17 cellular contexts compared by ENCODE assay signal in the genomic region with DNA sequence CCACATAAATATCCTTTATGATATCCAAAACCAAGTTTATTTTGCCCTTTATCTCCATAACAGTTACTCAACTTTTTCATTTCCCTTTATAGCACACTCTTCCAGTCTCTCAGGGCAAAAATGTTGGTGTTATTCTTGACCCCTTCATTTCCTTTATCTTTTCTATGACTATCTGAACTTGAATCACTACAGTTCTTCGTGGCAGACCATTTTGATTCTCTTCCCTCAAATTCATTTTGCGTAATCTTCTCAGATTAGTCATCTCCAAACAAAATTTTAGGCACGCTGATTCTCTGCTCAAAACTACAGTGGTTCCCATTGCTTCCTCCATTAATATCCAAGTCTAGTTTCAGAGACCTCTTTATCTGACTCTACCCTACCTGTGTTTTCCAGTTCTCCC.
"Had no signal": no experiment of that assay in that cellular context is flagged by ENCODE, and none has a peak within 500 bp of the region (broad histone marks: within the 10 kb centered on the region; RNA-seq: fewer than 3 reads in every experiment).

No MANE protein-coding gene starts in this region.

- H3K27ac Mint-ChIP-seq: activated CD4-positive, alpha-beta memory T cell treated with anti-CD3 and anti-CD28 coated beads for 36 hours; activated naive CD4-positive, alpha-beta T cell treated with anti-CD3 and anti-CD28 coated beads, Interleukin-2, amount 50 U/mL, for 24 hours; activated T-cell treated with anti-CD3 and anti-CD28 coated beads, Interleukin-2, amount 50 U/mL, for 24 hours; dendritic cell treated with granulocyte-macrophage colony-stimulating factor and Interleukin-4, amounts not matched to agents 40 ng/mL and 50 ng/mL, for 4 days; stimulated activated memory B cell treated with anti-CD40 and anti-IgM and Interleukin-4, amounts not matched to agents 10 μg/mL and 1 μg/mL and 100 μg/mL, for 72 hours; T-cell had no signal

- H3K36me3 ChIP-seq: pancreas, WERI-Rb-1 had no signal

- H3K27me3 Mint-ChIP-seq: activated CD4-positive, alpha-beta memory T cell treated with anti-CD3 and anti-CD28 coated beads for 36 hours; activated naive CD4-positive, alpha-beta T cell treated with anti-CD3 and anti-CD28 coated beads, Interleukin-2, amount 50 U/mL, for 24 hours; activated T-cell treated with anti-CD3 and anti-CD28 coated beads, Interleukin-2, amount 50 U/mL, for 24 hours; central memory CD8-positive, alpha-beta T cell; dendritic cell treated with granulocyte-macrophage colony-stimulating factor and Interleukin-4, amounts not matched to agents 40 ng/mL and 50 ng/mL, for 4 days; naive B cell; stimulated activated memory B cell treated with anti-CD40 and anti-IgM and Interleukin-4, amounts not matched to agents 10 μg/mL and 1 μg/mL and 100 μg/mL, for 72 hours; T-cell had no signal

- H3K9me3 Mint-ChIP-seq: activated CD4-positive, alpha-beta memory T cell treated with anti-CD3 and anti-CD28 coated beads for 36 hours; activated naive CD4-positive, alpha-beta T cell treated with anti-CD3 and anti-CD28 coated beads, Interleukin-2, amount 50 U/mL, for 24 hours; activated T-cell treated with anti-CD3 and anti-CD28 coated beads, Interleukin-2, amount 50 U/mL, for 24 hours; central memory CD8-positive, alpha-beta T cell; dendritic cell treated with granulocyte-macrophage colony-stimulating factor and Interleukin-4, amounts not matched to agents 40 ng/mL and 50 ng/mL, for 4 days had no signal

- H3K4me3 ChIP-seq: body of pancreas, pancreas had no signal

- DNase-seq: activated CD4-positive, alpha-beta memory T cell treated with anti-CD3 and anti-CD28 coated beads for 36 hours; activated effector memory CD4-positive, alpha-beta T cell treated with anti-CD3 and anti-CD28 coated beads, Interleukin-2, amount 50 U/mL, for 16 hours; activated T-cell treated with anti-CD3 and anti-CD28 coated beads, Interleukin-2, amount 50 U/mL, for 24 hours; amniotic stem cell; body of pancreas; effector memory CD4-positive, alpha-beta T cell; islet precursor cell; naive B cell; pancreas; stimulated activated CD4-positive, alpha-beta T cell treated with anti-CD3 and anti-CD28 coated beads, Interleukin-2, amount 100 ng/mL, for 48 hours; T-cell; T-helper 9 cell; WERI-Rb-1 had no signal

- H3K4me3 Mint-ChIP-seq: activated CD4-positive, alpha-beta memory T cell treated with anti-CD3 and anti-CD28 coated beads for 36 hours; activated naive CD4-positive, alpha-beta T cell treated with anti-CD3 and anti-CD28 coated beads, Interleukin-2, amount 50 U/mL, for 24 hours; activated T-cell treated with anti-CD3 and anti-CD28 coated beads, Interleukin-2, amount 50 U/mL, for 24 hours; central memory CD8-positive, alpha-beta T cell; dendritic cell treated with granulocyte-macrophage colony-stimulating factor and Interleukin-4, amounts not matched to agents 40 ng/mL and 50 ng/mL, for 4 days; naive B cell; stimulated activated memory B cell treated with anti-CD40 and anti-IgM and Interleukin-4, amounts not matched to agents 10 μg/mL and 1 μg/mL and 100 μg/mL, for 72 hours; T-cell had no signal

- H3K36me3 Mint-ChIP-seq: activated CD4-positive, alpha-beta memory T cell treated with anti-CD3 and anti-CD28 coated beads for 36 hours; activated naive CD4-positive, alpha-beta T cell treated with anti-CD3 and anti-CD28 coated beads, Interleukin-2, amount 50 U/mL, for 24 hours; T-cell had no signal

- H3K27ac ChIP-seq: body of pancreas, pancreas, WERI-Rb-1 had no signal

- H3K27me3 ChIP-seq: body of pancreas, pancreas had no signal

- ATAC-seq: body of pancreas; pancreas; stimulated activated memory B cell treated with anti-CD40 and anti-IgM and Interleukin-4, amounts not matched to agents 10 μg/mL and 1 μg/mL and 100 μg/mL, for 72 hours; T-cell had no signal

- H3K9me3 ChIP-seq: body of pancreas, pancreas had no signal
